In the genomic region with DNA sequence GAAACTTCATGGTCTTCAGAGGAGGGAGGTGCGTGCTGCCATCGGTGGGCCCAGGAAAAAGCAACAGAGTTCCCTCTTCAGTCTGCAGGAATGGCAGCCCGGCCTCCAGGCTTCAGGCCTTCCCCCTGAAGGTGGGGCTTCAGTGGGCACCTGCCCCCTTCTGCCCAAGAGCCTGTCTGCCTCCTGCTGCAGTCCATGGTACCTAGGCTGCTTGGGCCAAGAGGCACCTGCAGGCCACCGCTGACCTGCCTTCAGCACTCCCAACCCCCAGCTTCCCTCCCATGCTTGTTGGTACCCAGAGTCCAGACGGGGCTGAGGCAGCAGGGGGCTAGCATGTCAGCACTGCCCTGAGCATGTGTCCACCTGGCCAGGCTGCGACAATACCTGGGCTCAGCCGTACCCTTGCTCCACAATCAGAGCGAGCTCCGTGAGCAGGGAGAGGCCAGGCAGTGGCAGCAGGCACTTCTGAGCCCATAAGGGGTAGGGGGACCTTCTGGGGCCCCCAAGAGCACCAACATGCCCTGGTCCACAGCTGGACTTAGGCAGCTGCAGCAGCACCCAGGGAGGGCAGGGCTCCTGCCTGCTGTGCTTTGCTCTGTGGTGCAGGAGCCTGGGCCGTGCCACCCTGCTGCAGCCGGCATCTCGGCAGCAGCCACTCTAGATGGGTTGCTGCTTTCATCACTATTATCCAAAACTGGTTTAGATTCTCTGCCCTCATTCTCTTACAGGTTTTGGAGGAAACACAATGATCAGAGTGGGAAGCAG, we compare ENCODE assay signal across 1 cellular context.
TF ChIP-seq lines count a peak whose summit lies in the region.

No MANE protein-coding gene starts in this region.

TF ChIP-seq in GM23338, 12 proteins besides CTCF, POLR2A, EP300 and RAD21 (continued from another document):
- TF ChIP-seq, protein P1, sequence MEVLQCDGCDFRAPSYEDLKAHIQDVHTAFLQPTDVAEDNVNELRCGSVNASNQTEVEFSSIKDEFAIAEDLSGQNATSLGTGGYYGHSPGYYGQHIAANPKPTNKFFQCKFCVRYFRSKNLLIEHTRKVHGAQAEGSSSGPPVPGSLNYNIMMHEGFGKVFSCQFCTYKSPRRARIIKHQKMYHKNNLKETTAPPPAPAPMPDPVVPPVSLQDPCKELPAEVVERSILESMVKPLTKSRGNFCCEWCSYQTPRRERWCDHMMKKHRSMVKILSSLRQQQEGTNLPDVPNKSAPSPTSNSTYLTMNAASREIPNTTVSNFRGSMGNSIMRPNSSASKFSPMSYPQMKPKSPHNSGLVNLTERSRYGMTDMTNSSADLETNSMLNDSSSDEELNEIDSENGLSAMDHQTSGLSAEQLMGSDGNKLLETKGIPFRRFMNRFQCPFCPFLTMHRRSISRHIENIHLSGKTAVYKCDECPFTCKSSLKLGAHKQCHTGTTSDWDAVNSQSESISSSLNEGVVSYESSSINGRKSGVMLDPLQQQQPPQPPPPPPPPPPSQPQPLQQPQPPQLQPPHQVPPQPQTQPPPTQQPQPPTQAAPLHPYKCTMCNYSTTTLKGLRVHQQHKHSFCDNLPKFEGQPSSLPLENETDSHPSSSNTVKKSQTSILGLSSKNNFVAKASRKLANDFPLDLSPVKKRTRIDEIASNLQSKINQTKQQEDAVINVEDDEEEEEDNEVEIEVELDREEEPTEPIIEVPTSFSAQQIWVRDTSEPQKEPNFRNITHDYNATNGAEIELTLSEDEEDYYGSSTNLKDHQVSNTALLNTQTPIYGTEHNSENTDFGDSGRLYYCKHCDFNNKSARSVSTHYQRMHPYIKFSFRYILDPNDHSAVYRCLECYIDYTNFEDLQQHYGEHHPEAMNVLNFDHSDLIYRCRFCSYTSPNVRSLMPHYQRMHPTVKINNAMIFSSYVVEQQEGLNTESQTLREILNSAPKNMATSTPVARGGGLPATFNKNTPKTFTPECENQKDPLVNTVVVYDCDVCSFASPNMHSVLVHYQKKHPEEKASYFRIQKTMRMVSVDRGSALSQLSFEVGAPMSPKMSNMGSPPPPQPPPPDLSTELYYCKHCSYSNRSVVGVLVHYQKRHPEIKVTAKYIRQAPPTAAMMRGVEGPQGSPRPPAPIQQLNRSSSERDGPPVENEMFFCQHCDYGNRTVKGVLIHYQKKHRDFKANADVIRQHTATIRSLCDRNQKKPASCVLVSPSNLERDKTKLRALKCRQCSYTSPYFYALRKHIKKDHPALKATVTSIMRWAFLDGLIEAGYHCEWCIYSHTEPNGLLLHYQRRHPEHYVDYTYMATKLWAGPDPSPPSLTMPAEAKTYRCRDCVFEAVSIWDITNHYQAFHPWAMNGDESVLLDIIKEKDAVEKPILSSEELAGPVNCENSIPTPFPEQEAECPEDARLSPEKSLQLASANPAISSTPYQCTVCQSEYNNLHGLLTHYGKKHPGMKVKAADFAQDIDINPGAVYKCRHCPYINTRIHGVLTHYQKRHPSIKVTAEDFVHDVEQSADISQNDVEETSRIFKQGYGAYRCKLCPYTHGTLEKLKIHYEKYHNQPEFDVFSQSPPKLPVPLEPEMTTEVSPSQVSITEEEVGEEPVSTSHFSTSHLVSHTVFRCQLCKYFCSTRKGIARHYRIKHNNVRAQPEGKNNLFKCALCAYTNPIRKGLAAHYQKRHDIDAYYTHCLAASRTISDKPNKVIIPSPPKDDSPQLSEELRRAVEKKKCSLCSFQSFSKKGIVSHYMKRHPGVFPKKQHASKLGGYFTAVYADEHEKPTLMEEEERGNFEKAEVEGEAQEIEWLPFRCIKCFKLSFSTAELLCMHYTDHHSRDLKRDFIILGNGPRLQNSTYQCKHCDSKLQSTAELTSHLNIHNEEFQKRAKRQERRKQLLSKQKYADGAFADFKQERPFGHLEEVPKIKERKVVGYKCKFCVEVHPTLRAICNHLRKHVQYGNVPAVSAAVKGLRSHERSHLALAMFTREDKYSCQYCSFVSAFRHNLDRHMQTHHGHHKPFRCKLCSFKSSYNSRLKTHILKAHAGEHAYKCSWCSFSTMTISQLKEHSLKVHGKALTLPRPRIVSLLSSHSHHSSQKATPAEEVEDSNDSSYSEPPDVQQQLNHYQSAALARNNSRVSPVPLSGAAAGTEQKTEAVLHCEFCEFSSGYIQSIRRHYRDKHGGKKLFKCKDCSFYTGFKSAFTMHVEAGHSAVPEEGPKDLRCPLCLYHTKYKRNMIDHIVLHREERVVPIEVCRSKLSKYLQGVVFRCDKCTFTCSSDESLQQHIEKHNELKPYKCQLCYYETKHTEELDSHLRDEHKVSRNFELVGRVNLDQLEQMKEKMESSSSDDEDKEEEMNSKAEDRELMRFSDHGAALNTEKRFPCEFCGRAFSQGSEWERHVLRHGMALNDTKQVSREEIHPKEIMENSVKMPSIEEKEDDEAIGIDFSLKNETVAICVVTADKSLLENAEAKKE (CRISPR knock-in tag; IDR thresholded peaks at IDR 0.05), result no peak
- no peak for TF ChIP-seq POLR2AphosphoS5 (IDR thresholded peaks at IDR 0.05; ENCODE audit: low read depth)
